In the genomic region with DNA sequence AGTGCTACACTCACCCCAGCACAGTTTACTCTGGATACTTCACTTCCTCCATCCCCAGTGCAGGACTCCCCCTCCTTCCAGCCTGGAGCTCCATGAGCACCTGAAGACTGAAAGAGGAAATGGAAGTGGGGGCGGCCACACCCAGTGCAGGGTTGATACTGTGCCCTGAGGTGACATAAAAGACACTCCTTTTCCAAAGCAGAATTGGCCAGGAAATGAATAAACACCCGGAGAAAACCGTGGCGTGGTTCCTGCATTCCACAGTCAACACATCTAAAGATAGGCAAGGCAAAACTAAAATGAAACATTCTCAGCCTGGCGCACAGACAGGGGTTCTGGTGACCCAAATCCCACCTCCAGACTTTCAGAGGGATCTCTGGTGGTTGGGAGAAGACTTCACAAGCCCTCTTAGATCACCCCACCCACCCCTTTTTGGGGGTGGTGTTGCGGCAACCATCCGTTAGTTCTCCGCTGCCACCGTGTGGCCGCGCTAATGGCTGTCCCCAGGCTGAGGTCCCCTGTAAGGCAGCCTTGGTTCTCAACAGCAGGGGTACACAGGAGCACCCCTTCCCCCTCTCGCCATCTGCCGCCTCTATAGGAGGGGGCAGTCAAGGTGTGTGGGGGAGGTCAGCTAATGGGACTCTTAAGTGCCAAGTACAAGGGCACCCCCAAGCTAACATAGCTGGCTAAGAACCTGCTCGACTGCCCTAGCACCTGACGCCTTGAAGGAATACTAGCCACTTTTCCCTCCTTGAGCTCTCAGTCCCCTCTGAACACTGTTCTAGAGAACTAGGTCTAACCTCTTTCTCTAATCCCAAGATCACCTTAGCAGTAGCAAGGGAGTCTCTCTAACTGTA, we compare ENCODE assay signal across 8 cellular contexts. TPM values are rescaled to one million over a fixed set of nuclear protein-coding genes. Genes with fewer than 3 reads are reported as not detected.
A peak's percentile ranks its signal among the peaks of the same experiment; 100 is the strongest.
DNase-seq lines count a peak whose midpoint lies in the region; ATAC-seq and TF ChIP-seq lines count a peak whose summit lies in the region.

No MANE protein-coding gene starts in this region.

- H3K4me1 Mint-ChIP-seq in activated naive CD8-positive, alpha-beta T cell treated with anti-CD3 and anti-CD28 coated beads for 36 hours = peaks cover 17% of the 10 kb centered on the region

- H3K36me3 ChIP-seq in A673 (ENCODE audit: insufficient read depth, low read length, poor library complexity, severe bottlenecking) (no peaks in the 10 kb centered on the region), RWPE2 (ENCODE audit: low read depth) (peaks cover 15% of the 10 kb centered on the region), rectal smooth muscle tissue (ENCODE audit: control insufficient read depth, insufficient read depth, low read length) (no peaks in the 10 kb centered on the region)

- H3K36me3 Mint-ChIP-seq in activated naive CD8-positive, alpha-beta T cell treated with anti-CD3 and anti-CD28 coated beads for 36 hours = peaks cover 4% of the 10 kb centered on the region

- peak; percentile 66 for TF ChIP-seq CTCF in A673 (conservative IDR thresholded peaks at IDR 0.05; ENCODE audit: low read depth, low read length)
- peak; percentile 50 for TF ChIP-seq CTCF in GM13976 (IDR thresholded peaks at IDR 0.05; ENCODE audit: borderline replicate concordance, control extremely low read depth, extremely low read depth, insufficient read depth, missing control alignments)
- TF ChIP-seq CTCF in RWPE2 (IDR thresholded peaks at IDR 0.05; ENCODE audit: poor library complexity, severe bottlenecking) = peak; percentile 91

- BruUV-seq in A673 (replicated peaks; lab: Mats Ljungman, UMichigan) = no TSS peak

- intact Hi-C loops in A673 (cut with micrococcal nuclease; ENCODE audit: unreplicated experiment) = loop anchor here (5.0 to 10.0 kb wide), 3 partner anchors 61 to 204 kb away; a partner anchor contains a TSS
- intact Hi-C loops in Right ventricle myocardium superior (cut with DNase I) = loop anchor here (5.0 kb wide), 1 partner anchor 59 kb away; no protein-coding TSS in a partner anchor

- in situ Hi-C loops in GM13976 (cut with MboI; ENCODE audit: low sequenced_read_pairs, unreplicated experiment) = no loop called here

- peak overlapping the region; percentile 32 for H3K4me3 Mint-ChIP-seq in activated naive CD8-positive, alpha-beta T cell treated with anti-CD3 and anti-CD28 coated beads for 36 hours

- H3K9ac ChIP-seq in rectal smooth muscle tissue (ENCODE audit: low read length) = no peak overlapping the region

- CTCF ChIA-PET in A673 (lab: Charles Lee) = interaction anchor here (0.6 kb wide), 1 partner anchor 178 kb away, joined by 3 read pairs; no protein-coding TSS in a partner anchor

- no peak overlapping the region for H3K4me3 ChIP-seq in A673 (ENCODE audit: low read depth, low read length, poor library complexity, severe bottlenecking)
- peak overlapping the region; percentile 10 for H3K4me3 ChIP-seq in RWPE2 (ENCODE audit: severe bottlenecking)
- peak overlapping the region; percentile 52 for H3K4me3 ChIP-seq in rectal smooth muscle tissue (ENCODE audit: low read length)

- H3K4me1 ChIP-seq in A673 (ENCODE audit: insufficient read depth, low read length, poor library complexity, severe bottlenecking) = no peaks in the 10 kb centered on the region
- peaks cover 24% of the 10 kb centered on the region for H3K4me1 ChIP-seq in RWPE2 (ENCODE audit: insufficient read depth, poor library complexity, severe bottlenecking)
- H3K4me1 ChIP-seq in rectal smooth muscle tissue (ENCODE audit: control insufficient read depth, insufficient read depth, low read length) = peaks cover 9% of the 10 kb centered on the region

- H3K27ac Mint-ChIP-seq in activated naive CD8-positive, alpha-beta T cell treated with anti-CD3 and anti-CD28 coated beads for 36 hours = peak overlapping the region; percentile 56

- no peaks in the 10 kb centered on the region for H3K9me3 Mint-ChIP-seq in activated naive CD8-positive, alpha-beta T cell treated with anti-CD3 and anti-CD28 coated beads for 36 hours

- H3K27ac ChIP-seq in A673 (ENCODE audit: low read depth, low read length, poor library complexity, severe bottlenecking) = no peak overlapping the region
- peak overlapping the region; percentile 98 for H3K27ac ChIP-seq in RWPE2 (ENCODE audit: poor library complexity, severe bottlenecking)
- H3K27ac ChIP-seq in rectal smooth muscle tissue (ENCODE audit: low read depth, low read length) = no peak overlapping the region

- H3K27me3 ChIP-seq in A673 (replicated peaks; ENCODE audit: insufficient read depth, low read depth, low read length, poor library complexity) = no peaks in the 10 kb centered on the region
- H3K27me3 ChIP-seq in RWPE2 (ENCODE audit: insufficient read depth, poor library complexity, severe bottlenecking) = no peaks in the 10 kb centered on the region
- H3K27me3 ChIP-seq in rectal smooth muscle tissue (ENCODE audit: control insufficient read depth, insufficient read depth, low read length) = no peaks in the 10 kb centered on the region

- POLR2A ChIA-PET in A673 (lab: Charles Lee; ENCODE audit: low non-redundant PET) = no interaction called here

- peak; percentile 26 for ATAC-seq in RWPE2 (ENCODE audit: low read depth)
- ATAC-seq in Right ventricle myocardium superior (ENCODE audit: poor library complexity) = peak; percentile 62

- H3K9me3 ChIP-seq in A673 (ENCODE audit: low read depth, low read length, poor library complexity, severe bottlenecking) = no peaks in the 10 kb centered on the region
- H3K9me3 ChIP-seq in RWPE2 (ENCODE audit: severe bottlenecking) = no peaks in the 10 kb centered on the region

- no peaks in the 10 kb centered on the region for H3K27me3 Mint-ChIP-seq in activated naive CD8-positive, alpha-beta T cell treated with anti-CD3 and anti-CD28 coated beads for 36 hours

- DNase-seq in A673 (ENCODE audit: low spot score) = peak; percentile 60
- peak; percentile 83 for DNase-seq in GM13976 (ENCODE audit: low spot score)
- no peak for DNase-seq in RWPE2 (ENCODE audit: low spot score)
- peak; percentile 59 for DNase-seq in activated naive CD8-positive, alpha-beta T cell treated with anti-CD3 and anti-CD28 coated beads for 36 hours
- peak; percentile 70 for DNase-seq in Right ventricle myocardium superior
- DNase-seq in medulla oblongata (ENCODE audit: extremely low spot score) = no peak
- DNase-seq in NCI-H1105 (lab: John Stamatoyannopoulos, UW) = no peak

RNA-seq across cellular contexts. Expression of a gene that starts 2.6 kb away (rescaled TPM):
- total RNA-seq in A673 (2021) (not detected in 2 replicates), Right ventricle myocardium superior (1.5 TPM)
- under 1 TPM; 0.74 to 0.76 TPM for total RNA-seq in activated naive CD8-positive, alpha-beta T cell treated with anti-CD3 and anti-CD28 coated beads for 36 hours

RNA-seq across cellular contexts. Expression of a gene that starts 23.4 kb away (rescaled TPM):
- total RNA-seq in A673 (2021) = 7.5 and 7.7 TPM in 2 replicates
- total RNA-seq in activated naive CD8-positive, alpha-beta T cell treated with anti-CD3 and anti-CD28 coated beads for 36 hours = 10 to 100 TPM; 11.7 to 12.2 TPM
- total RNA-seq in Right ventricle myocardium superior = 7.8 TPM

RNA-seq across cellular contexts. Expression of a gene that starts 33.7 kb away (rescaled TPM):
- total RNA-seq in A673 (2021) (55.9 and 64.3 TPM in 2 replicates), Right ventricle myocardium superior (43.0 TPM)
- total RNA-seq in activated naive CD8-positive, alpha-beta T cell treated with anti-CD3 and anti-CD28 coated beads for 36 hours = 10 to 100 TPM; 59.5 to 64.8 TPM

RNA-seq across cellular contexts. Expression of a gene that starts 36.5 kb away (rescaled TPM):
- total RNA-seq in A673 (2021) = 5.4 and 6.5 TPM in 2 replicates
- 1 to 10 TPM; 1.6 to 1.7 TPM for total RNA-seq in activated naive CD8-positive, alpha-beta T cell treated with anti-CD3 and anti-CD28 coated beads for 36 hours
- not detected for total RNA-seq in Right ventricle myocardium superior

RNA-seq across cellular contexts. Expression of a gene that starts 49.9 kb away (rescaled TPM):
- total RNA-seq in A673 (2021) (17.8 and 18.8 TPM in 2 replicates), Right ventricle myocardium superior (1.7 TPM)
- total RNA-seq in activated naive CD8-positive, alpha-beta T cell treated with anti-CD3 and anti-CD28 coated beads for 36 hours = 10 to 100 TPM; 23.0 to 23.6 TPM

Comparison
In these comparisons a context has a peak if more than half of its experiments do, and no peak if none do; other contexts are left out.
1. DNase-seq: peak in A673 (single experiment), GM13976 (single experiment), activated naive CD8-positive, alpha-beta T cell treated with anti-CD3 and anti-CD28 coated beads for 36 hours (single experiment) and Right ventricle myocardium superior (single experiment); none in RWPE2 (single experiment), medulla oblongata (single experiment) and NCI-H1105 (single experiment).
2. Peak in every context shown above with its lines, with median percentiles within 50 percentile points of each other: CTCF ChIP-seq.